ENCODE assay signal across 8 cellular contexts in the genomic region with DNA sequence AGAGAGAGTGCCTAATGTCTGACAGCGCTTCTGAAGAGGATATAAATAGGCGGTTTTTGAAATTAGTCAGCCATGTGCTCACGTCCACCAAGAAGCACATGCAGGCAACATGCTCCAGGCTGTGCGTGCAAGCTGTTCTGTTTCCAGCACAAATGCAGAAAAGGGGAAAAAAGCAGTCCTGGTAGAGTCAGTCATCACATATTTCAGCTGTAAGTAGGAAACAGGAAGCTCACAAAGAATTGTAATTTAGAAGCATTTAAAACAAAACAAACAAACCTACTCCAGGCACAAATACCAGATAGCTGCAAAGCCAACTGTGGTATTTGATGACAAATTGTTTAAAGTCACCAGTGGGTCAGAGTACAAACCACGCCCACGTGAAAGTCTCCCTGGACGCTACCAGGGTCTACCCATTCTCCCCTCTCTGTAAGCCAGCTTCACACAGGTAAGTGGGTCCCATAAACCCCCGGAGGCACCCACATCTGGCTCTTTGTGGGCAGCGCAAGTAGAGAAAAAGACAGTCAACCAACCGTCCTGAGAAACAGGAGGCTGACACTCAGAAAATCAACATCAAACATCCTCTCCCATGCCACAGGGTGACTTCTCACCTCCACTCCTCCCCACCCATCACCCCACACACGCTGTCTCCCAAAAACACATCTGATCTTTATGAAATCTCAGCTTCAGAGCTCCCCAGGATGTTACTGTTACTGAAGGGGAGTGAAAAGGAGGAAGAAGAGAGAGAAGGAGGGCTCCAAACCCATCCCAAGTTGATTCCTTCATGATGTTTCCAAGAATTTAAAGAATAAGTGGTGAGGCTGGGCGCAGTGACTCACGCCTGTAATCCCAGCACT.
DNase-seq lines count a peak whose midpoint lies in the region; ATAC-seq and TF ChIP-seq lines count a peak whose summit lies in the region.

No MANE protein-coding gene starts in this region.

- peaks cover 76 to 88% (median 86%) of the 10 kb centered on the region in 3 donors for H3K4me1 Mint-ChIP-seq in IgD-negative memory B cell

- H3K27ac Mint-ChIP-seq in IgD-negative memory B cell, result peak overlapping the region; percentile 27 to 94 (median 92)

- in situ Hi-C loops in astrocyte of the spinal cord (cut with HindIII; ENCODE audit: low sequenced_read_pairs), result no loop called here

- peaks cover 1% of the 10 kb centered on the region for H3K27me3 Mint-ChIP-seq in IgD-negative memory B cell

- H3K4me3 Mint-ChIP-seq in IgD-negative memory B cell, result peak overlapping the region; percentile 5 to 91 (median 66)

- peaks cover 4% of the 10 kb centered on the region for H3K36me3 Mint-ChIP-seq in IgD-negative memory B cell

- H3K9me3 Mint-ChIP-seq in IgD-negative memory B cell, result no peaks in the 10 kb centered on the region

- peak; percentile 86 for DNase-seq in CD1c-positive myeloid dendritic cell (ENCODE audit: extremely low spot score)
- DNase-seq in GM20000 (ENCODE audit: low spot score), result peak; percentile 64
- peak; percentile 84 for DNase-seq in astrocyte of the spinal cord (ENCODE audit: low read depth, low spot score)
- no peak for DNase-seq in left lobe of liver (ENCODE audit: low spot score)
- DNase-seq in thoracic aorta (ENCODE audit: low spot score), result no peak
- DNase-seq in NCI-H82 (lab: John Stamatoyannopoulos, UW), result no peak

- H3K9me3 ChIP-seq in thoracic aorta, result no peaks in the 10 kb centered on the region

- ATAC-seq in left lobe of liver (peak; percentile 74), thoracic aorta (ENCODE audit: insufficient number of reproducible peaks, low FRiP score, low read depth) (peak; percentile 64), GM21367 (IDR thresholded peaks at IDR 0.05; ENCODE audit: unreplicated experiment) (no peak)

- no peaks in the 10 kb centered on the region for H3K27me3 ChIP-seq in thoracic aorta (replicated peaks; ENCODE audit: insufficient read depth)

- H3K4me1 ChIP-seq in thoracic aorta (ENCODE audit: control insufficient read depth in 1 of 2, low read depth in 2 of 2), result peaks cover 15 to 17% of the 10 kb centered on the region in 2 donors

- TF ChIP-seq CTCF in GM20000 (IDR thresholded peaks at IDR 0.05; ENCODE audit: extremely low read depth, missing control alignments) (no peak), astrocyte of the spinal cord (IDR thresholded peaks at IDR 0.05; ENCODE audit: low read depth, low read length) (no peak), thoracic aorta (IDR thresholded peaks at IDR 0.05) (no peak)

- no peak overlapping the region for H3K4me3 ChIP-seq in astrocyte of the spinal cord (ENCODE audit: low read depth, low read length)
- peak overlapping the region; percentile 51 for H3K4me3 ChIP-seq in thoracic aorta

- H3K36me3 ChIP-seq in thoracic aorta, result no peaks in the 10 kb centered on the region

- peak overlapping the region; percentile 54 to 79 for H3K27ac ChIP-seq in thoracic aorta

Comparison
In these comparisons a context has a peak if more than half of its experiments do, and no peak if none do; other contexts are left out.
1. DNase-seq: peak in CD1c-positive myeloid dendritic cell (single experiment), GM20000 (single experiment) and astrocyte of the spinal cord (single experiment); none in left lobe of liver (single experiment), thoracic aorta (single experiment) and NCI-H82 (single experiment).